15 cellular contexts compared by ENCODE assay signal in genomic region chr2:184564092-184564491, GRCh38.
DNase-seq lines count a peak whose midpoint lies in the region; ATAC-seq and TF ChIP-seq lines count a peak whose summit lies in the region.
"Had no signal": no experiment of that assay in that cellular context is flagged by ENCODE, and none has a peak within 500 bp of the region (broad histone marks: within the 10 kb centered on the region; RNA-seq: fewer than 3 reads in every experiment).

No MANE protein-coding gene starts in this region.

- H2AFZ ChIP-seq in OCI-LY1 (ENCODE audit: low read length), result peak overlapping the region; percentile 64; the same call in 1 of the 2 replicates

- no peaks in the 10 kb centered on the region for H3K27me3 ChIP-seq in OCI-LY1 (ENCODE audit: insufficient read depth, low read length)
- H3K27me3 ChIP-seq: BLaER1 had no signal

- ATAC-seq in HG02884 (IDR thresholded peaks at IDR 0.05; ENCODE audit: unreplicated experiment), result no peak
- ATAC-seq: A549 had no signal

- no peaks in the 10 kb centered on the region for H4K20me1 ChIP-seq in OCI-LY1 (ENCODE audit: insufficient read depth, low read length)
- H4K20me1 ChIP-seq: BLaER1 had no signal

- no peaks in the 10 kb centered on the region for H3K9me3 ChIP-seq in OCI-LY1 (ENCODE audit: low read length)
- H3K9me3 ChIP-seq: A549, BLaER1 had no signal

- no peak overlapping the region for H3K27ac ChIP-seq in OCI-LY1 (ENCODE audit: low read depth, low read length, poor library complexity, severe bottlenecking)
- H3K27ac ChIP-seq: 22Rv1, A549, BLaER1 had no signal

- H3K4me1 ChIP-seq in OCI-LY1 (ENCODE audit: insufficient read depth, low read length, severe bottlenecking), result no peaks in the 10 kb centered on the region
- H3K4me1 ChIP-seq: A549, BLaER1 had no signal

- no peak overlapping the region for H3K4me3 ChIP-seq in OCI-LY1 (ENCODE audit: low read depth, low read length, poor library complexity, severe bottlenecking)
- H3K4me3 ChIP-seq: A549, BLaER1 had no signal

- H3K36me3 ChIP-seq in OCI-LY1 (ENCODE audit: insufficient read depth, low read length), result no peaks in the 10 kb centered on the region
- H3K36me3 ChIP-seq: BLaER1 had no signal

- DNase-seq in NCI-H2171 treated with DMSO at 0.1 percent for 48 hours (lab: John Stamatoyannopoulos, UW) (peak; percentile 4), NCI-H2171 (lab: John Stamatoyannopoulos, UW) (no peak), fibroblast of gingiva (ENCODE audit: low read depth) (peak; percentile 49), globus pallidus (ENCODE audit: low spot score) (no peak)
- no peak for DNase-seq in activated CD8-positive, alpha-beta memory T cell treated with anti-CD3 and anti-CD28 coated beads, Interleukin-2, amount 50 U/mL, for 4 hours
- DNase-seq: CD4-positive, alpha-beta memory T cell; DMS79 treated with DMSO at 0.1 percent for 48 hours; GF-D8; GOT3; H9 had no signal

- H3K79me2 ChIP-seq in OCI-LY1 (ENCODE audit: insufficient read depth, low read length), result no peaks in the 10 kb centered on the region

- no peaks in the 10 kb centered on the region for H3F3A ChIP-seq in OCI-LY1 (ENCODE audit: insufficient read depth, low read length)

- no peak overlapping the region for H3K9ac ChIP-seq in OCI-LY1 (ENCODE audit: low read length)
- H3K9ac ChIP-seq: BLaER1 had no signal

- no peaks in the 10 kb centered on the region for H3K9me2 ChIP-seq in OCI-LY1 (ENCODE audit: low read depth, low read length)

- H3K4me2 ChIP-seq in OCI-LY1 (ENCODE audit: low read length), result no peak overlapping the region
- H3K4me2 ChIP-seq: A549, BLaER1 had no signal

- no peak for TF ChIP-seq CTCF in OCI-LY1 (IDR thresholded peaks at IDR 0.05; ENCODE audit: low read length)

Comparison
In these comparisons a context has a peak if more than half of its experiments do, and no peak if none do; other contexts are left out.
1. DNase-seq: peak in NCI-H2171 treated with DMSO at 0.1 percent for 48 hours (single experiment) and fibroblast of gingiva (single experiment); none in NCI-H2171 (single experiment), activated CD8-positive, alpha-beta memory T cell treated with anti-CD3 and anti-CD28 coated beads, Interleukin-2, amount 50 U/mL, for 4 hours (single experiment) and globus pallidus (single experiment).